Comparison of ENCODE assay signal across 8 cellular contexts in the genomic region with DNA sequence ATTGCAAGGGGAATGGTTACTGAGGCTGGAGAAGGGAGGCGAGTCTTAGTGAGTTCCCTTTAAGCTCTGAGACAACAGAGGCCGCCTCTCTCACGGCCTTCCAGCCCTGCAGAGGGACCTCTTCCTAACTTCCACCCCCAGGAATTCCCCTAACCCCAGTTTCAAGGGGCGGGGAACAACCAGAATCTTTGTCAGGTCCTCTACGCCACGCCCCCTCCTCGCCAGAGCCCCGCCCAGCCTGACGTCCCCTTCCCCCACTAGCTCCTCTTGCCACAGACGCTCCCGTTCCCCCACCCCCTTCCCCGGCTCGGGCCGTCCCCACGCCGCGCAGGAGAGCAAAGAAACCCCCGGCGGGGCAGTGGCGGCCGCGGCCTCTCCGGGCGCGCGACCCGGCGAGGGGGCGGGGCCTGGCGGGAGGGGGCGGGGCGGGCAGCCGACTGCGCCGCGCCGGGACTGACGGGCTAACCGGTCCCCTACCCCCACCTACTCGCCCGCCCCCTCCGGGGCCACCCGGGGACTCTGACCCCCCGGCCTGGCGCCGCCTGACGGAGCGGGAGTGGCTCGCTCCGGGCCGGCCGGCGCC. TPM values are rescaled to one million over a fixed set of nuclear protein-coding genes. Genes with fewer than 3 reads are reported as not detected.
DNase-seq lines count a peak whose midpoint lies in the region; ATAC-seq, FAIRE-seq and TF ChIP-seq lines count a peak whose summit lies in the region.

No MANE protein-coding gene starts in this region.

- no peaks in the 10 kb centered on the region for H3K27me3 Mint-ChIP-seq in activated T-helper 1 cell treated with anti-CD3 and anti-CD28 coated beads, Interleukin-12 subunit alpha, Interleukin-12 subunit beta, Interleukin-2, Interleukin-4 antibody, amounts not matched to agents 30 ng/mL and 10 ng/mL and 1 ng/mL, durations not matched to agents 14 hours and 24 hours and 36 hours (ENCODE audit: insufficient read depth)
- H3K27me3 Mint-ChIP-seq in naive thymus-derived CD4-positive, alpha-beta T cell: no peaks in the 10 kb centered on the region

- peak overlapping the region; percentile 14 for H3K27ac ChIP-seq in fibroblast of lung (ENCODE audit: insufficient read depth, low read length)
- peak overlapping the region; percentile 82 for H3K27ac ChIP-seq in naive thymus-derived CD4-positive, alpha-beta T cell (ENCODE audit: low read depth, low read length)

- H3K4me2 ChIP-seq in fibroblast of lung (ENCODE audit: extremely low read depth, insufficient read depth, low read length): peak overlapping the region; percentile 55

- H3K79me2 ChIP-seq in fibroblast of lung (ENCODE audit: control insufficient read depth, insufficient read depth, low read length): peaks cover 20% of the 10 kb centered on the region

- CTCF ChIA-PET in naive thymus-derived CD4-positive, alpha-beta T cell (lab: Charles Lee): interaction anchor here (0.7 to 1.2 kb wide), 3 partner anchors 14 to 138 kb away, joined by 3 read pairs; no protein-coding TSS in a partner anchor

- H3K4me1 ChIP-seq in fibroblast of lung (ENCODE audit: control insufficient read depth, extremely low read depth, insufficient read depth, low read length): peaks cover 2% of the 10 kb centered on the region
- peaks cover 28 to 32% of the 10 kb centered on the region in 2 donors for H3K4me1 ChIP-seq in naive thymus-derived CD4-positive, alpha-beta T cell (ENCODE audit: control insufficient read depth in 2 of 2, insufficient read depth in 2 of 2, low read length in 2 of 2)

- POLR2A ChIA-PET in naive thymus-derived CD4-positive, alpha-beta T cell (lab: Charles Lee): interaction anchor here (0.9 to 7.6 kb wide), 6 partner anchors 13 to 142 kb away, joined by 3 to 76 read pairs (median 4); a partner anchor contains a TSS

- H3K36me3 ChIP-seq in fibroblast of lung (ENCODE audit: control insufficient read depth, insufficient read depth, low read length): no peaks in the 10 kb centered on the region
- no peaks in the 10 kb centered on the region for H3K36me3 ChIP-seq in naive thymus-derived CD4-positive, alpha-beta T cell (ENCODE audit: control insufficient read depth in 2 of 3, insufficient read depth in 3 of 3, low read length in 3 of 3)

- DNase-seq in D341Med (ENCODE audit: low spot score) (peak; percentile 90), HuH-7.5 (ENCODE audit: low spot score) (peak; percentile 66), RCC 7860 (ENCODE audit: low spot score) (peak; percentile 82), fibroblast of lung (ENCODE audit: low read depth in 2 of 2) (peak; percentile 81 to 88)
- DNase-seq in activated T-helper 1 cell treated with anti-CD3 and anti-CD28 coated beads, Interleukin-12 subunit alpha, Interleukin-12 subunit beta, Interleukin-2, Interleukin-4 antibody, amounts not matched to agents 30 ng/mL and 10 ng/mL and 1 ng/mL, durations not matched to agents 14 hours and 24 hours and 36 hours (ENCODE audit: low spot score): peak; percentile 96
- DNase-seq in naive thymus-derived CD4-positive, alpha-beta T cell: peak; percentile 82 to 98 (median 89)
- peak; percentile 87 to 96 for DNase-seq in stimulated activated effector memory CD8-positive, alpha-beta T cell treated with anti-CD3 and anti-CD28 coated beads, Interleukin-12 subunit alpha, Interleukin-12 subunit beta, amount 100 ng/mL, for 72 hours (ENCODE audit: low spot score in 2 of 2)

- H4K20me1 ChIP-seq in fibroblast of lung (ENCODE audit: control insufficient read depth, extremely low read depth, insufficient read depth, low read length): no peaks in the 10 kb centered on the region

- no peak overlapping the region for H2AFZ ChIP-seq in fibroblast of lung (ENCODE audit: low read length)

- peak overlapping the region; percentile 3 to 76 (median 64) for H3K4me3 ChIP-seq in fibroblast of lung (replicated peaks in 1 of 4; ENCODE audit: control extremely low read depth in 1 of 4, insufficient read depth in 1 of 4, low read depth in 3 of 4, low read length in 4 of 4)
- peak overlapping the region; percentile 68 for H3K4me3 ChIP-seq in naive thymus-derived CD4-positive, alpha-beta T cell (ENCODE audit: low read length)

- TF ChIP-seq CTCF in fibroblast of lung (conservative IDR thresholded peaks at IDR 0.05 in 1 of 2, IDR thresholded peaks at IDR 0.05 in 1 of 2; ENCODE audit: low read depth in 1 of 2, low read length in 2 of 2): no peak

- peaks cover 6% of the 10 kb centered on the region for H3K36me3 Mint-ChIP-seq in activated T-helper 1 cell treated with anti-CD3 and anti-CD28 coated beads, Interleukin-12 subunit alpha, Interleukin-12 subunit beta, Interleukin-2, Interleukin-4 antibody, amounts not matched to agents 30 ng/mL and 10 ng/mL and 1 ng/mL, durations not matched to agents 14 hours and 24 hours and 36 hours (ENCODE audit: low read depth)
- H3K36me3 Mint-ChIP-seq in naive thymus-derived CD4-positive, alpha-beta T cell: peaks cover 0 to 16% (median 0%) of the 10 kb centered on the region in 5 donors
- peaks cover 12% of the 10 kb centered on the region for H3K36me3 Mint-ChIP-seq in stimulated activated effector memory CD8-positive, alpha-beta T cell treated with anti-CD3 and anti-CD28 coated beads, Interleukin-12 subunit alpha, Interleukin-12 subunit beta, amount 100 ng/mL, for 72 hours

- intact Hi-C loops in activated T-helper 1 cell treated with anti-CD3 and anti-CD28 coated beads, Interleukin-12 subunit alpha, Interleukin-12 subunit beta, Interleukin-2, Interleukin-4 antibody, amounts not matched to agents 30 ng/mL and 10 ng/mL and 1 ng/mL, durations not matched to agents 14 hours and 24 hours and 36 hours (cut with micrococcal nuclease): loop anchor here (1.0 to 10.0 kb wide), 11 partner anchors 12 to 1357 kb away; a partner anchor contains a TSS
- intact Hi-C loops in naive thymus-derived CD4-positive, alpha-beta T cell (cut with micrococcal nuclease): loop anchor here (1.0 to 10.0 kb wide), 14 partner anchors 12 to 1358 kb away; a partner anchor contains a TSS

- H3K4me3 Mint-ChIP-seq in activated T-helper 1 cell treated with anti-CD3 and anti-CD28 coated beads, Interleukin-12 subunit alpha, Interleukin-12 subunit beta, Interleukin-2, Interleukin-4 antibody, amounts not matched to agents 30 ng/mL and 10 ng/mL and 1 ng/mL, durations not matched to agents 14 hours and 24 hours and 36 hours: peak overlapping the region; percentile 85
- peak overlapping the region; percentile 86 to 97 (median 91) for H3K4me3 Mint-ChIP-seq in naive thymus-derived CD4-positive, alpha-beta T cell
- peak overlapping the region; percentile 66 for H3K4me3 Mint-ChIP-seq in stimulated activated effector memory CD8-positive, alpha-beta T cell treated with anti-CD3 and anti-CD28 coated beads, Interleukin-12 subunit alpha, Interleukin-12 subunit beta, amount 100 ng/mL, for 72 hours

- H3K9me3 Mint-ChIP-seq in activated T-helper 1 cell treated with anti-CD3 and anti-CD28 coated beads, Interleukin-12 subunit alpha, Interleukin-12 subunit beta, Interleukin-2, Interleukin-4 antibody, amounts not matched to agents 30 ng/mL and 10 ng/mL and 1 ng/mL, durations not matched to agents 14 hours and 24 hours and 36 hours: no peaks in the 10 kb centered on the region
- H3K9me3 Mint-ChIP-seq in naive thymus-derived CD4-positive, alpha-beta T cell: no peaks in the 10 kb centered on the region
- H3K9me3 Mint-ChIP-seq in stimulated activated effector memory CD8-positive, alpha-beta T cell treated with anti-CD3 and anti-CD28 coated beads, Interleukin-12 subunit alpha, Interleukin-12 subunit beta, amount 100 ng/mL, for 72 hours: no peaks in the 10 kb centered on the region

- peaks cover 63% of the 10 kb centered on the region for H3K4me1 Mint-ChIP-seq in activated T-helper 1 cell treated with anti-CD3 and anti-CD28 coated beads, Interleukin-12 subunit alpha, Interleukin-12 subunit beta, Interleukin-2, Interleukin-4 antibody, amounts not matched to agents 30 ng/mL and 10 ng/mL and 1 ng/mL, durations not matched to agents 14 hours and 24 hours and 36 hours (ENCODE audit: low read depth)
- H3K4me1 Mint-ChIP-seq in naive thymus-derived CD4-positive, alpha-beta T cell: peaks cover 17 to 63% (median 55%) of the 10 kb centered on the region in 7 donors
- peaks cover 36% of the 10 kb centered on the region for H3K4me1 Mint-ChIP-seq in stimulated activated effector memory CD8-positive, alpha-beta T cell treated with anti-CD3 and anti-CD28 coated beads, Interleukin-12 subunit alpha, Interleukin-12 subunit beta, amount 100 ng/mL, for 72 hours

- ATAC-seq in GM21447 (IDR thresholded peaks at IDR 0.05; ENCODE audit: unreplicated experiment): peak; percentile 64
- peak; percentile 92 for ATAC-seq in naive thymus-derived CD4-positive, alpha-beta T cell
- peak; percentile 91 for ATAC-seq in stimulated activated effector memory CD8-positive, alpha-beta T cell treated with anti-CD3 and anti-CD28 coated beads, Interleukin-12 subunit alpha, Interleukin-12 subunit beta, amount 100 ng/mL, for 72 hours

- no peak for FAIRE-seq in RCC 7860 (lab: Jason Lieb, UNC)

- peak overlapping the region; percentile 71 for H3K9ac ChIP-seq in fibroblast of lung (ENCODE audit: insufficient read depth, low read length)

- H3K27me3 ChIP-seq in fibroblast of lung (ENCODE audit: control insufficient read depth, insufficient read depth, low read length): no peaks in the 10 kb centered on the region
- H3K27me3 ChIP-seq in naive thymus-derived CD4-positive, alpha-beta T cell (ENCODE audit: control insufficient read depth in 2 of 2, insufficient read depth in 2 of 2, low read length in 2 of 2): no peaks in the 10 kb centered on the region

- peak overlapping the region; percentile 92 for H3K27ac Mint-ChIP-seq in activated T-helper 1 cell treated with anti-CD3 and anti-CD28 coated beads, Interleukin-12 subunit alpha, Interleukin-12 subunit beta, Interleukin-2, Interleukin-4 antibody, amounts not matched to agents 30 ng/mL and 10 ng/mL and 1 ng/mL, durations not matched to agents 14 hours and 24 hours and 36 hours
- H3K27ac Mint-ChIP-seq in naive thymus-derived CD4-positive, alpha-beta T cell: peak overlapping the region; percentile 66 to 99 (median 93)
- H3K27ac Mint-ChIP-seq in stimulated activated effector memory CD8-positive, alpha-beta T cell treated with anti-CD3 and anti-CD28 coated beads, Interleukin-12 subunit alpha, Interleukin-12 subunit beta, amount 100 ng/mL, for 72 hours: peak overlapping the region; percentile 91

- no peaks in the 10 kb centered on the region for H3K9me3 ChIP-seq in fibroblast of lung (ENCODE audit: control insufficient read depth, insufficient read depth, low read depth, low read length)
- no peaks in the 10 kb centered on the region for H3K9me3 ChIP-seq in naive thymus-derived CD4-positive, alpha-beta T cell (ENCODE audit: control insufficient read depth in 2 of 3, low read length in 3 of 3)

RNA-seq across cellular contexts. Expression of a gene that starts 12.2 kb away (rescaled TPM):
- 27.7 and 29.4 TPM in 2 replicates for total RNA-seq in activated T-helper 1 cell treated with anti-CD3 and anti-CD28 coated beads, Interleukin-12 subunit alpha, Interleukin-12 subunit beta, Interleukin-2, Interleukin-4 antibody, amounts not matched to agents 30 ng/mL and 10 ng/mL and 1 ng/mL, durations not matched to agents 14 hours and 24 hours and 36 hours
- total RNA-seq in fibroblast of lung: 0.17 and 0.26 TPM in 2 replicates
- polyA plus RNA-seq in fibroblast of lung: 0.05 and 0.06 TPM in 2 replicates
- 0.06 TPM in 1 of 2 replicates, not detected in the other for polyA plus RNA-seq in fibroblast of lung (2012)
- polyA minus RNA-seq in fibroblast of lung (ENCODE audit: low replicate concordance): not detected in 2 replicates
- total RNA-seq in naive thymus-derived CD4-positive, alpha-beta T cell: 10 to 100 TPM in 2 of 5 experiments, 1 to 10 TPM in 3; 8.6 to 36.4 (median 9.4) TPM
- 10 to 100 TPM; 16.6 to 37.0 TPM for polyA plus RNA-seq in naive thymus-derived CD4-positive, alpha-beta T cell

RNA-seq across cellular contexts. Expression of a gene that starts 17.6 kb away (rescaled TPM):
- total RNA-seq in activated T-helper 1 cell treated with anti-CD3 and anti-CD28 coated beads, Interleukin-12 subunit alpha, Interleukin-12 subunit beta, Interleukin-2, Interleukin-4 antibody, amounts not matched to agents 30 ng/mL and 10 ng/mL and 1 ng/mL, durations not matched to agents 14 hours and 24 hours and 36 hours: 45.0 and 46.3 TPM in 2 replicates
- total RNA-seq in fibroblast of lung: 120 and 152 TPM in 2 replicates
- 40.0 and 88.3 TPM in 2 replicates for polyA plus RNA-seq in fibroblast of lung
- polyA plus RNA-seq in fibroblast of lung (2012): 29.8 and 58.3 TPM in 2 replicates
- polyA minus RNA-seq in fibroblast of lung (ENCODE audit: low replicate concordance): 9.9 and 21.1 TPM in 2 replicates
- total RNA-seq in naive thymus-derived CD4-positive, alpha-beta T cell: 10 to 100 TPM; 17.8 to 56.7 (median 28.0) TPM
- polyA plus RNA-seq in naive thymus-derived CD4-positive, alpha-beta T cell: 1 to 10 TPM; 8.7 to 9.3 TPM

Comparison
In these comparisons a context has a peak if more than half of its experiments do, and no peak if none do; other contexts are left out.
1. Peak in every context shown above with its lines: DNase-seq, ATAC-seq, H3K4me3 ChIP-seq and H3K27ac ChIP-seq.